Comparison of ENCODE assay signal across 23 cellular contexts in genomic region chr1:58446368-58446767, GRCh38.
"Had no signal": no experiment of that assay in that cellular context is flagged by ENCODE, and none has a peak within 500 bp of the region (broad histone marks: within the 10 kb centered on the region; RNA-seq: fewer than 3 reads in every experiment).

No MANE protein-coding gene starts in this region.

- H3K4me1 ChIP-seq: foreskin keratinocyte had no signal

- H3K9me3 ChIP-seq: stomach, thoracic aorta had no signal

- H3K36me3 ChIP-seq: thoracic aorta had no signal

- H3K27me3 ChIP-seq: stomach had no signal

- ATAC-seq: activated CD8-positive, alpha-beta T cell treated with anti-CD3 and anti-CD28 coated beads, Interleukin-2, amount 10 ng/mL, durations not matched to agents 7 days and 5 days; activated T-cell treated with anti-CD3 and anti-CD28 coated beads, Interleukin-2, amount 50 U/mL, for 72 hours; sciatic nerve; WTC11 had no signal

- H3K4me1 Mint-ChIP-seq: central memory CD8-positive, alpha-beta T cell had no signal

- FAIRE-seq: TTC549 had no signal

- H3K27me3 Mint-ChIP-seq: activated naive CD8-positive, alpha-beta T cell; central memory CD8-positive, alpha-beta T cell; progenitor cell of endocrine pancreas had no signal

- DNase-seq: activated CD4-positive, alpha-beta T cell treated with anti-CD3 and anti-CD28 coated beads for 4 hours; activated CD8-positive, alpha-beta memory T cell treated with anti-CD3 and anti-CD28 coated beads, Interleukin-2, amount 50 U/mL, for 4 hours; activated CD8-positive, alpha-beta T cell treated with anti-CD3 and anti-CD28 coated beads, Interleukin-2, amount 10 ng/mL, durations not matched to agents 7 days and 5 days; activated gamma-delta T cell; activated T-cell treated with anti-CD3 and anti-CD28 coated beads, Interleukin-2, amount 50 U/mL, for 72 hours; cortex of kidney; effector memory CD4-positive, alpha-beta T cell; foreskin keratinocyte; glutamatergic neuron; mesendoderm; occipital lobe; stimulated activated CD4-positive, alpha-beta T cell treated with anti-CD3 and anti-CD28 coated beads, Interleukin-1b, Interleukin-23, amount 100 ng/mL, for 48 hours; stomach; SW 1271 had no signal

- H3K27ac ChIP-seq: foreskin keratinocyte, stomach, thoracic aorta had no signal

- H3K27ac Mint-ChIP-seq: activated CD8-positive, alpha-beta T cell treated with anti-CD3 and anti-CD28 coated beads, Interleukin-2, amount 10 ng/mL, durations not matched to agents 7 days and 5 days; activated naive CD8-positive, alpha-beta T cell; progenitor cell of endocrine pancreas; WTC11 had no signal

- H3K4me3 Mint-ChIP-seq: activated CD8-positive, alpha-beta T cell treated with anti-CD3 and anti-CD28 coated beads, Interleukin-2, amount 10 ng/mL, durations not matched to agents 7 days and 5 days; activated naive CD8-positive, alpha-beta T cell; activated T-cell treated with anti-CD3 and anti-CD28 coated beads, Interleukin-2, amount 50 U/mL, for 72 hours; brain; central memory CD8-positive, alpha-beta T cell; nephron; WTC11 had no signal

- H3K9me3 Mint-ChIP-seq: activated T-cell treated with anti-CD3 and anti-CD28 coated beads, Interleukin-2, amount 50 U/mL, for 72 hours; central memory CD8-positive, alpha-beta T cell; nephron; WTC11 had no signal

- H3K36me3 Mint-ChIP-seq: brain, WTC11 had no signal

- H3K4me3 ChIP-seq: stomach, thoracic aorta had no signal
